In the genomic region with DNA sequence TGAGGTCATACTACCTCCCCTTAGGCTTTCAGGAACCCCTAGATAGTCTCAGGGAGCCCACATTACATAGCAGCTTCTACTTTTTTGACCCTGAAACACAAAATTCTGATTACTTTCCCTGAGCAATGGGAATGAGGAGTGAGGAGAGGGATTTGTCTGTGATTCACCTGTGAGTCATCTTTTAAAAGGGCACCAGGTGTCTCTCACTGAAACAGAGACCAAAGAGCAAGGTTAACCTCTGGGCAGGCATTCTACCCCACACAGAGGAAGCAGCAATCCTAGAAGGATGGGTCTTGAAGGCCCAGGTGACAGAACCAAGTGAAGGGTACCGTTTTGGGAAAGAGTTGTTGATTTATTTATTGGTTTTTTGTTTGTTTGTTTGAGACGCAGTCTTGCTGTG, we compare ENCODE assay signal across 20 cellular contexts. TPM values are rescaled to one million over a fixed set of nuclear protein-coding genes. Genes with fewer than 3 reads are reported as not detected.
DNase-seq lines count a peak whose midpoint lies in the region; ATAC-seq and TF ChIP-seq lines count a peak whose summit lies in the region.
"Had no signal": no experiment of that assay in that cellular context is flagged by ENCODE, and none has a peak within 500 bp of the region (broad histone marks: within the 10 kb centered on the region; RNA-seq: fewer than 3 reads in every experiment).

No MANE protein-coding gene starts in this region.

- no TSS peak for BruUV-seq in mammary epithelial cell (replicated peaks; lab: Mats Ljungman, UMichigan)

- CTCF ChIA-PET in mammary epithelial cell (lab: Charles Lee; ENCODE audit: low non-redundant PET), result no interaction called here

- dilution Hi-C loops in mammary epithelial cell (cut with HindIII; ENCODE audit: low sequenced_read_pairs), result no loop called here

- intact Hi-C loops in mammary epithelial cell (cut with micrococcal nuclease), result no loop called here

- H4K20me1 ChIP-seq in mammary epithelial cell (ENCODE audit: insufficient read depth, low read length), result no peaks in the 10 kb centered on the region
- H4K20me1 ChIP-seq: BLaER1 treated with 17β-estradiol and CSF1 and Interleukin-3, amounts not matched to agents 10 nM and 100 nM had no signal

- no peak overlapping the region for H3K4me3 ChIP-seq in mammary epithelial cell (replicated peaks in 1 of 3; ENCODE audit: insufficient read depth in 1 of 3, low read depth in 2 of 3, low read length in 3 of 3)
- no peak overlapping the region for H3K4me3 ChIP-seq in Peyer's patch
- H3K4me3 ChIP-seq: BLaER1 treated with 17β-estradiol and CSF1 and Interleukin-3, amounts not matched to agents 10 nM and 100 nM; K562; SK-N-MC had no signal

- in situ Hi-C loops in mammary epithelial cell (cut with MboI; ENCODE audit: low sequenced_read_pairs in 2 of 2), result no loop called here

- TF ChIP-seq CTCF in mammary epithelial cell (conservative IDR thresholded peaks at IDR 0.05 in 1 of 2, IDR thresholded peaks at IDR 0.05 in 1 of 2; ENCODE audit: extremely low read depth in 1 of 2, insufficient read depth in 1 of 2, low read depth in 1 of 2, low read length in 2 of 2) (no peak), Peyer's patch (IDR thresholded peaks at IDR 0.05) (no peak)

- no peaks in the 10 kb centered on the region for H3K4me1 ChIP-seq in mammary epithelial cell (ENCODE audit: insufficient read depth, low read length)
- no peaks in the 10 kb centered on the region for H3K4me1 ChIP-seq in Peyer's patch

- H3K9ac ChIP-seq in mammary epithelial cell (ENCODE audit: insufficient read depth, low read length), result no peak overlapping the region
- H3K9ac ChIP-seq: BLaER1 treated with 17β-estradiol and CSF1 and Interleukin-3, amounts not matched to agents 10 nM and 100 nM had no signal

- H3K27me3 ChIP-seq in mammary epithelial cell (ENCODE audit: insufficient read depth, low read length) (no peaks in the 10 kb centered on the region), Peyer's patch (no peaks in the 10 kb centered on the region)
- H3K27me3 ChIP-seq: BLaER1 treated with 17β-estradiol and CSF1 and Interleukin-3, amounts not matched to agents 10 nM and 100 nM had no signal

- 100% methylated on average over 2 of the region's 2 CpGs for WGBS in mammary epithelial cell (ENCODE audit: low coverage, missing lambda C conversion rate)

- no peak for TF ChIP-seq POLR2A in Peyer's patch (IDR thresholded peaks at IDR 0.05)

- DNase-seq in Daoy (ENCODE audit: low read depth) (peak; percentile 3), M059J (ENCODE audit: low read depth) (peak; percentile 11), mammary epithelial cell (peak; percentile 48), renal cortical epithelial cell (ENCODE audit: low read depth) (peak; percentile 29), Peyer's patch (no peak)
- DNase-seq: CD8-positive, alpha-beta T cell; GF-D8; NCI-H1092 treated with DMSO at 0.1 percent for 48 hours; NCI-H1436 treated with DMSO at 0.1 percent for 48 hours; NCI-H2029; NCI-H748 treated with DMSO at 0.1 percent for 48 hours; NK-92 treated with Interleukin-12 subunit alpha and Interleukin-12 subunit beta, amount 100 ng/mL, for 24 hours; SHP77; SW 1271 had no signal

- no peaks in the 10 kb centered on the region for H3K36me3 ChIP-seq in mammary epithelial cell (ENCODE audit: insufficient read depth, low read length)
- H3K36me3 ChIP-seq in Peyer's patch, result no peaks in the 10 kb centered on the region
- H3K36me3 ChIP-seq: BLaER1 treated with 17β-estradiol and CSF1 and Interleukin-3, amounts not matched to agents 10 nM and 100 nM had no signal

- no peaks in the 10 kb centered on the region for H3K79me2 ChIP-seq in mammary epithelial cell (ENCODE audit: insufficient read depth, low read length)

- H2AFZ ChIP-seq in mammary epithelial cell (ENCODE audit: low read depth, low read length), result no peak overlapping the region

- no peaks in the 10 kb centered on the region for H3K9me3 ChIP-seq in mammary epithelial cell (replicated peaks; ENCODE audit: insufficient read depth, low read length)
- H3K9me3 ChIP-seq in Peyer's patch, result no peaks in the 10 kb centered on the region

- ATAC-seq in HG02610 (IDR thresholded peaks at IDR 0.05; ENCODE audit: unreplicated experiment), result no peak
- no peak for ATAC-seq in HG02840 (IDR thresholded peaks at IDR 0.05; ENCODE audit: low FRiP score, unreplicated experiment)
- ATAC-seq: CD8-positive, alpha-beta T cell; HepG2; K562 had no signal

- H3K4me2 ChIP-seq in mammary epithelial cell (ENCODE audit: insufficient read depth, low read depth, low read length), result no peak overlapping the region
- H3K4me2 ChIP-seq: BLaER1 treated with 17β-estradiol and CSF1 and Interleukin-3, amounts not matched to agents 10 nM and 100 nM had no signal

- H3K27ac ChIP-seq in mammary epithelial cell (ENCODE audit: insufficient read depth, low read depth, low read length) (no peak overlapping the region), Peyer's patch (no peak overlapping the region)
- H3K27ac ChIP-seq: BLaER1 treated with 17β-estradiol and CSF1 and Interleukin-3, amounts not matched to agents 10 nM and 100 nM; SK-N-MC had no signal

RNA-seq across cellular contexts. Expression of a gene that starts 31.1 kb away (rescaled TPM):
- total RNA-seq in Daoy (2014; rRNA removed; shearing (Covaris generic)), result 12.2 and 35.8 TPM in 2 replicates
- total RNA-seq in M059J (2014; rRNA removed; shearing (Covaris generic)), result 12.0 and 17.5 TPM in 2 replicates
- total RNA-seq in mammary epithelial cell (10 to 100 TPM; 37.3 to 47.9 TPM), renal cortical epithelial cell (34.0 and 61.3 TPM in 2 replicates), Peyer's patch (10 to 100 TPM in 2 of 4 donors, 1 to 10 TPM in 1, under 1 TPM in 1; 0.70 to 37.1 (median 20.8) TPM)
- 48.5 TPM for polyA plus RNA-seq in mammary epithelial cell
- polyA minus RNA-seq in mammary epithelial cell, result 34.9 TPM

Comparison
In these comparisons a context has a peak if more than half of its experiments do, and no peak if none do; other contexts are left out.
1. DNase-seq: peak in Daoy (single experiment), M059J (single experiment), mammary epithelial cell (single experiment) and renal cortical epithelial cell (single experiment); none in Peyer's patch (0 of 3).